10 cellular contexts compared by ENCODE assay signal in the genomic region with DNA sequence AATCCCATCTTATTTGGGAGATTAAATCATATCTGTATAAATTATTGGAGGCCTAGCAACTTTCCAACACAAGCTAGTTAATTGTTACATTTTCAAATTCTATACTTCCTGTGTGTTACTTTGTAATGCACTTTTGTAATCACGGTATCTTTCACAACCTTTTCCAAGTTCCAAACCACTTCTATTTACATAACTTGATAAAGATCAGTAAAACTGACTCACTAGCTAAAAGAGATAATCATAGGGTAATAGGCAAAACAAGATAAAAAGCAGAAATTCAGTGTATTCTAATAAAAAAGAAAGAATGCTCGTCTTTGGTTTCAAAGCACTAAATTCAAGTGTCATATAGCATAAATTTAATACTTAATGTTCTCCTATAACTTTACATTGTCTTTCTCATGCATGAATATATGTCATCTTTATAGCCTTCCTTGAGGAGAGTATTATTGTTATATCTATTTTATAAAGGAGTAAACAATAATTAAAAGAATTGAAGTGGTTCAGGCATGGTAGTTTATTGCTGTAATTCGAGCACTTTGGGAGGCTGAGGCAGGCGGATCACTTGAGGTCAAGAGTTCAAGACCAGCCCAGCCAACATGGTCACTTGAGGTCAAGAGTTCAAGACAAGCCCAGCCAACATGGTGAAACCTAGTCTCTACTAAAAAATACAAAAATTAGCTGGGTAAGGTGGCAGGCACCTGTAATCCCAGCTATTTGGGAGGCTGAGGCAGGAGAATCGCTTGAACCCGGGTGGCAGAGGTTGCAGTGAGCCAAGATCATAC.
A peak's percentile ranks its signal among the peaks of the same experiment; 100 is the strongest.
DNase-seq lines count a peak whose midpoint lies in the region; ATAC-seq and TF ChIP-seq lines count a peak whose summit lies in the region.
"Had no signal": no experiment of that assay in that cellular context is flagged by ENCODE, and none has a peak within 500 bp of the region (broad histone marks: within the 10 kb centered on the region; RNA-seq: fewer than 3 reads in every experiment).

No MANE protein-coding gene starts in this region.

- POLR2A ChIA-PET in naive thymus-derived CD4-positive, alpha-beta T cell (lab: Charles Lee) = no interaction called here

- no peak overlapping the region for H3K4me3 ChIP-seq in cardiac fibroblast (replicated peaks in 1 of 2; ENCODE audit: low read depth in 2 of 2, low read length in 2 of 2)
- H3K4me3 ChIP-seq in naive thymus-derived CD4-positive, alpha-beta T cell (ENCODE audit: low read length) = no peak overlapping the region
- H3K4me3 ChIP-seq in prostate gland = no peak overlapping the region
- H3K4me3 ChIP-seq in Peyer's patch = no peak overlapping the region

- ATAC-seq in naive thymus-derived CD4-positive, alpha-beta T cell = peak; percentile 20

- H3K27ac ChIP-seq in naive thymus-derived CD4-positive, alpha-beta T cell (ENCODE audit: low read depth, low read length) = no peak overlapping the region
- no peak overlapping the region for H3K27ac ChIP-seq in prostate gland
- no peak overlapping the region for H3K27ac ChIP-seq in Peyer's patch

- H3K36me3 ChIP-seq in naive thymus-derived CD4-positive, alpha-beta T cell (ENCODE audit: control insufficient read depth in 2 of 3, insufficient read depth in 3 of 3, low read length in 3 of 3) = no peaks in the 10 kb centered on the region
- H3K36me3 ChIP-seq in prostate gland = no peaks in the 10 kb centered on the region
- H3K36me3 ChIP-seq in Peyer's patch = no peaks in the 10 kb centered on the region

- H3K4me3 Mint-ChIP-seq in naive thymus-derived CD4-positive, alpha-beta T cell = no peak overlapping the region
- H3K4me3 Mint-ChIP-seq: type B pancreatic cell had no signal

- intact Hi-C loops in naive thymus-derived CD4-positive, alpha-beta T cell (cut with micrococcal nuclease) = no loop called here
- intact Hi-C loops in prostate gland (cut with DNase I) = no loop called here

- H3K9me3 Mint-ChIP-seq in naive thymus-derived CD4-positive, alpha-beta T cell = peaks cover 0 to 2% (median 0%) of the 10 kb centered on the region in 11 donors
- H3K9me3 Mint-ChIP-seq: type B pancreatic cell had no signal

- H3K9me3 ChIP-seq in naive thymus-derived CD4-positive, alpha-beta T cell (ENCODE audit: control insufficient read depth in 2 of 3, low read length in 3 of 3) = no peaks in the 10 kb centered on the region
- H3K9me3 ChIP-seq in prostate gland (no peaks in the 10 kb centered on the region), Peyer's patch (no peaks in the 10 kb centered on the region)

- CTCF ChIA-PET in naive thymus-derived CD4-positive, alpha-beta T cell (lab: Charles Lee) = no interaction called here

- no peak overlapping the region for H3K27ac Mint-ChIP-seq in naive thymus-derived CD4-positive, alpha-beta T cell
- H3K27ac Mint-ChIP-seq: type B pancreatic cell had no signal

- H3K4me1 Mint-ChIP-seq in naive thymus-derived CD4-positive, alpha-beta T cell = no peaks in the 10 kb centered on the region

- no peaks in the 10 kb centered on the region for H3K27me3 ChIP-seq in naive thymus-derived CD4-positive, alpha-beta T cell (ENCODE audit: control insufficient read depth in 2 of 2, insufficient read depth in 2 of 2, low read length in 2 of 2)
- H3K27me3 ChIP-seq in prostate gland (replicated peaks; ENCODE audit: insufficient read depth) (no peaks in the 10 kb centered on the region), Peyer's patch (no peaks in the 10 kb centered on the region)

- peak; percentile 2 for DNase-seq in ELF-1 (ENCODE audit: low read depth, low spot score)
- peak; percentile 65 for DNase-seq in NCI-H460 (ENCODE audit: extremely low read depth, low read depth)
- peak; percentile 43 to 74 for DNase-seq in cardiac fibroblast (ENCODE audit: low read depth in 2 of 2)
- DNase-seq in naive thymus-derived CD4-positive, alpha-beta T cell = no peak
- DNase-seq in prostate gland (ENCODE audit: low spot score) = no peak
- no peak for DNase-seq in stimulated activated CD4-positive, alpha-beta T cell treated with anti-CD3 and anti-CD28 coated beads, Interleukin-12 subunit alpha, Interleukin-12 subunit beta, amount 100 ng/mL, for 4 hours
- DNase-seq in GDM1 (lab: John Stamatoyannopoulos, UW) = no peak
- DNase-seq in Peyer's patch = no peak
- DNase-seq: NCI-H2029 treated with DMSO at 0.1 percent for 48 hours had no signal

- H3K4me1 ChIP-seq in naive thymus-derived CD4-positive, alpha-beta T cell (ENCODE audit: control insufficient read depth in 2 of 2, insufficient read depth in 2 of 2, low read length in 2 of 2) = no peaks in the 10 kb centered on the region
- no peaks in the 10 kb centered on the region for H3K4me1 ChIP-seq in prostate gland (replicated peaks)
- peaks cover 0 to 25% (median 1%) of the 10 kb centered on the region in 4 donors for H3K4me1 ChIP-seq in Peyer's patch

- TF ChIP-seq CTCF in cardiac fibroblast (IDR thresholded peaks at IDR 0.05; ENCODE audit: low read depth, low read length) (no peak), prostate gland (IDR thresholded peaks at IDR 0.05) (no peak), Peyer's patch (IDR thresholded peaks at IDR 0.05) (no peak)

- TF ChIP-seq POLR2A in prostate gland (IDR thresholded peaks at IDR 0.05) = no peak
- TF ChIP-seq POLR2A in Peyer's patch (IDR thresholded peaks at IDR 0.05) = no peak

- no peaks in the 10 kb centered on the region for H3K36me3 Mint-ChIP-seq in naive thymus-derived CD4-positive, alpha-beta T cell
- H3K36me3 Mint-ChIP-seq: type B pancreatic cell had no signal

- WGBS in prostate gland = 36% methylated on average over 6 of the region's 6 CpGs

- peaks cover 0 to 7% (median 4%) of the 10 kb centered on the region in 5 donors for H3K27me3 Mint-ChIP-seq in naive thymus-derived CD4-positive, alpha-beta T cell
- H3K27me3 Mint-ChIP-seq: type B pancreatic cell had no signal

Comparison
In these comparisons a context has a peak if more than half of its experiments do, and no peak if none do; other contexts are left out.
1. DNase-seq: peak in ELF-1 (single experiment), NCI-H460 (single experiment) and cardiac fibroblast (2 of 2); none in naive thymus-derived CD4-positive, alpha-beta T cell (0 of 9), prostate gland (single experiment), stimulated activated CD4-positive, alpha-beta T cell treated with anti-CD3 and anti-CD28 coated beads, Interleukin-12 subunit alpha, Interleukin-12 subunit beta, amount 100 ng/mL, for 4 hours (single experiment), GDM1 (single experiment) and Peyer's patch (0 of 3).